In genomic region chrX:25344191-25344936, GRCh38 we compare ENCODE assay signal across 21 cellular contexts.
A peak's percentile ranks its signal among the peaks of the same experiment; 100 is the strongest.
DNase-seq lines count a peak whose midpoint lies in the region; ATAC-seq, FAIRE-seq and TF ChIP-seq lines count a peak whose summit lies in the region.
"Had no signal": no experiment of that assay in that cellular context is flagged by ENCODE, and none has a peak within 500 bp of the region (broad histone marks: within the 10 kb centered on the region; RNA-seq: fewer than 3 reads in every experiment).

No MANE protein-coding gene starts in this region.

- POLR2A ChIA-PET in MCF 10A (lab: Yijun Ruan, JAX) = interaction anchor here (0.5 kb wide), 1 partner anchor 51 kb away, joined by 3 read pairs; no protein-coding TSS in a partner anchor

- no peak overlapping the region for H3K4me3 ChIP-seq in breast epithelium
- no peak overlapping the region for H3K4me3 ChIP-seq in epithelial cell of proximal tubule (ENCODE audit: low read depth, low read length)
- H3K4me3 ChIP-seq: PC-9, vagina had no signal

- H3K27ac Mint-ChIP-seq in MCF 10A (ENCODE audit: low read depth, unreplicated experiment) = no peak overlapping the region
- H3K27ac Mint-ChIP-seq: activated CD4-positive, alpha-beta memory T cell treated with anti-CD3 and anti-CD28 coated beads for 36 hours; activated naive CD8-positive, alpha-beta T cell treated with anti-CD3 and anti-CD28 coated beads, Interleukin-2, amount 10 ng/mL, durations not matched to agents 7 days and 5 days; endodermal cell; naive thymus-derived CD4-positive, alpha-beta T cell had no signal

- H3K27me3 ChIP-seq in breast epithelium = no peaks in the 10 kb centered on the region
- H3K27me3 ChIP-seq: vagina had no signal

- H3K36me3 Mint-ChIP-seq in MCF 10A (ENCODE audit: insufficient read depth, unreplicated experiment) = no peaks in the 10 kb centered on the region
- H3K36me3 Mint-ChIP-seq: activated CD4-positive, alpha-beta memory T cell treated with anti-CD3 and anti-CD28 coated beads for 36 hours; activated naive CD8-positive, alpha-beta T cell treated with anti-CD3 and anti-CD28 coated beads, Interleukin-2, amount 10 ng/mL, durations not matched to agents 7 days and 5 days; naive thymus-derived CD4-positive, alpha-beta T cell had no signal

- peaks cover 4% of the 10 kb centered on the region for H3K4me1 Mint-ChIP-seq in MCF 10A (ENCODE audit: insufficient read depth, unreplicated experiment)
- H3K4me1 Mint-ChIP-seq: activated naive CD8-positive, alpha-beta T cell treated with anti-CD3 and anti-CD28 coated beads, Interleukin-2, amount 10 ng/mL, durations not matched to agents 7 days and 5 days; endodermal cell; naive thymus-derived CD4-positive, alpha-beta T cell had no signal

- H3K4me1 ChIP-seq in breast epithelium = no peaks in the 10 kb centered on the region
- H3K4me1 ChIP-seq: Caco-2, vagina had no signal

- BruUV-seq in MCF 10A (replicated peaks; lab: Mats Ljungman, UMichigan) = no TSS peak

- CTCF ChIA-PET in MCF 10A (lab: Yijun Ruan, JAX) = interaction anchor here (1.0 kb wide), 1 partner anchor 99 kb away, joined by 5 read pairs; no protein-coding TSS in a partner anchor

- no peaks in the 10 kb centered on the region for H3K36me3 ChIP-seq in breast epithelium
- H3K36me3 ChIP-seq: vagina had no signal

- no peak for TF ChIP-seq POLR2A in breast epithelium (IDR thresholded peaks at IDR 0.05)

- peaks cover 0 to 6% of the 10 kb centered on the region in 2 donors for H3K9me3 ChIP-seq in breast epithelium
- H3K9me3 ChIP-seq: Caco-2, SK-N-SH, vagina had no signal

- no peak for FAIRE-seq in urothelium cell line (lab: Jason Lieb, UNC)
- FAIRE-seq: TTC549 had no signal

- TF ChIP-seq CTCF in MCF 10A (IDR thresholded peaks at IDR 0.05; ENCODE audit: unreplicated experiment) (no peak), breast epithelium (IDR thresholded peaks at IDR 0.05) (no peak), epithelial cell of proximal tubule (conservative IDR thresholded peaks at IDR 0.05; ENCODE audit: low read depth, low read length) (no peak)

- peak; percentile 54 for DNase-seq in MCF 10A (ENCODE audit: unreplicated experiment)
- DNase-seq in breast epithelium (ENCODE audit: low spot score in 2 of 2) = no peak
- DNase-seq in NCI-H524 treated with DMSO at 0.1 percent for 48 hours (lab: John Stamatoyannopoulos, UW) = peak; percentile 41
- peak; percentile 9 for DNase-seq in epithelial cell of proximal tubule (ENCODE audit: low read depth)
- peak; percentile 5 for DNase-seq in urothelium cell line (ENCODE audit: low spot score)
- no peak for DNase-seq in mesenteric fat pad (ENCODE audit: low spot score)
- DNase-seq in NK-92 treated with Interleukin-12 subunit alpha and Interleukin-12 subunit beta, amount 100 ng/mL, for 24 hours (lab: John Stamatoyannopoulos, UW) = no peak
- DNase-seq: activated CD4-positive, alpha-beta memory T cell treated with anti-CD3 and anti-CD28 coated beads for 36 hours; activated naive CD8-positive, alpha-beta T cell treated with anti-CD3 and anti-CD28 coated beads, Interleukin-2, amount 10 ng/mL, durations not matched to agents 7 days and 5 days; activated T-cell treated with anti-CD3 and anti-CD28 coated beads, Interleukin-2, amount 50 U/mL, for 48 hours; Caco-2; endodermal cell; KBM-7; naive thymus-derived CD4-positive, alpha-beta T cell; NCI-H187; PC-9; SK-N-SH; stimulated activated CD4-positive, alpha-beta T cell treated with anti-CD3 and anti-CD28 coated beads, Interleukin-15, amount 100 ng/mL, for 24 hours had no signal

- intact Hi-C loops in MCF 10A (cut with micrococcal nuclease) (loop anchor here (10.0 kb wide), 1 partner anchor 100 kb away; no protein-coding TSS in a partner anchor), breast epithelium (cut with DNase I; ENCODE audit: low total_unique reads) (no loop called here)

- H3K27me3 Mint-ChIP-seq in MCF 10A (ENCODE audit: insufficient read depth, unreplicated experiment) = no peaks in the 10 kb centered on the region
- H3K27me3 Mint-ChIP-seq: activated CD4-positive, alpha-beta memory T cell treated with anti-CD3 and anti-CD28 coated beads for 36 hours; activated naive CD8-positive, alpha-beta T cell treated with anti-CD3 and anti-CD28 coated beads, Interleukin-2, amount 10 ng/mL, durations not matched to agents 7 days and 5 days; naive thymus-derived CD4-positive, alpha-beta T cell had no signal

- no peak overlapping the region for H3K4me3 Mint-ChIP-seq in MCF 10A (ENCODE audit: unreplicated experiment)
- H3K4me3 Mint-ChIP-seq: activated CD4-positive, alpha-beta memory T cell treated with anti-CD3 and anti-CD28 coated beads for 36 hours; activated naive CD8-positive, alpha-beta T cell treated with anti-CD3 and anti-CD28 coated beads, Interleukin-2, amount 10 ng/mL, durations not matched to agents 7 days and 5 days; endodermal cell; naive thymus-derived CD4-positive, alpha-beta T cell had no signal

- H3K9me3 Mint-ChIP-seq in MCF 10A (ENCODE audit: unreplicated experiment) = peaks cover 13% of the 10 kb centered on the region
- H3K9me3 Mint-ChIP-seq: activated naive CD8-positive, alpha-beta T cell treated with anti-CD3 and anti-CD28 coated beads, Interleukin-2, amount 10 ng/mL, durations not matched to agents 7 days and 5 days had no signal

- ATAC-seq in HG03139 (IDR thresholded peaks at IDR 0.05; ENCODE audit: unreplicated experiment) = no peak
- ATAC-seq: naive thymus-derived CD4-positive, alpha-beta T cell had no signal

- H3K27ac ChIP-seq in breast epithelium = no peak overlapping the region
- H3K27ac ChIP-seq: PC-9, vagina had no signal

Comparison
In these comparisons a context has a peak if more than half of its experiments do, and no peak if none do; other contexts are left out.
1. DNase-seq: peak in MCF 10A (single experiment), NCI-H524 treated with DMSO at 0.1 percent for 48 hours (single experiment), epithelial cell of proximal tubule (single experiment) and urothelium cell line (single experiment); none in breast epithelium (0 of 2), mesenteric fat pad (single experiment) and NK-92 treated with Interleukin-12 subunit alpha and Interleukin-12 subunit beta, amount 100 ng/mL, for 24 hours (single experiment).